ENCODE assay signal across 8 cellular contexts in the genomic region with DNA sequence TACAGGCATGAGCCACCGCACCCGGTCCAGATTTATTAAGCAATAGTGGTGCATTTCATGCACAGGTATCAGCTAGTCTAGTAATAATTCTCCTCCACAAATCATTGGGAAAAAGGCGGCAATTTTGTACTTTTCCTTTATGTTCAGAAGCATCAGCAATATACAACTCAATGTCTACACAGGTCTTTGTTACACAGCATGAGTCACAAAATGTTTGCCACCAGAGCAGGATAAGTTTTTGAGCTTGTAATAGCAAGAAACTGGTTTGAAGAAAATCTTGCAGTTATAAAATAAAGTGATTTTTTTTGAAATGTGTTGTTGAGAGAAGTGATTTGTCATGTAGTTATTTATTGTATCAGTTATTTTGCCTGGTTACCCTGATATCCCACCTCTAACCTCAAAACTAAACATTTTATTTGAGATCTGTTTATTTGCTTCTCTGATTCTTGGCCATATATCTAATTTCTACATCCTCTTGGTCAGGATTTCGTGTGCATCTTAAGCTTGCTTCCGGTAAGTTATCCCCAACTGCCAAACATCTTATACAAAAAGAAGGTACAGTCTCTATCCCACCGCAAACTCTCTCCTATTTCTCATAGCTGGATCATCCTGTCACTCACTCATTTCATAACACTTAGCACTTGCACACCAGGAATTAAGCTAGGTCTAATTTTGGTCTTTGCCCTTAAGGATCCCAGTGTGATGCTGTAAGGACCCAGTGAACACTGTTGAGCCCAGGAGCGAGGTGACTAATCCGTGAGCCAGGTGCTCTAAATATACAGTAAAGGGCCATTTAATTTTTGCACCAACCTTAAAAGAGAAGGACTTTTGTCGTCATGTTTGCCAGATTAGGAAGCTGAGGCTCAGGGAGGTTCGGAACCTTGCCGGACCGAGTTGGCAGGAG. TPM values are rescaled to one million over a fixed set of nuclear protein-coding genes. Genes with fewer than 3 reads are reported as not detected.
DNase-seq lines count a peak whose midpoint lies in the region; ATAC-seq, FAIRE-seq and TF ChIP-seq lines count a peak whose summit lies in the region.

No MANE protein-coding gene starts in this region.

- H4K20me1 ChIP-seq in keratinocyte (ENCODE audit: control insufficient read depth, extremely low read depth, insufficient read depth, low read length) = no peaks in the 10 kb centered on the region

- no peak for FAIRE-seq in keratinocyte (lab: Jason Lieb, UNC)

- H3K4me3 ChIP-seq in AG04449 (ENCODE audit: low read depth, low read length) = peak overlapping the region; percentile 65
- H3K4me3 ChIP-seq in H7 (ENCODE audit: insufficient read depth, low read depth, low read length) = peak overlapping the region; percentile 67
- peak overlapping the region; percentile 36 to 71 (median 64) for H3K4me3 ChIP-seq in keratinocyte (ENCODE audit: control insufficient read depth in 2 of 3, extremely low read depth in 1 of 3, insufficient read depth in 2 of 3, low read depth in 1 of 3, low read length in 3 of 3)
- peak overlapping the region; percentile 54 to 69 for H3K4me3 ChIP-seq in tibial artery

- ATAC-seq in activated B cell treated with CpG ODN at 0.5 μM for 24 hours (ENCODE audit: low read depth) (peak; percentile 6), GM18861 (IDR thresholded peaks at IDR 0.05; ENCODE audit: unreplicated experiment) (no peak), HG03565 (IDR thresholded peaks at IDR 0.05; ENCODE audit: unreplicated experiment) (no peak)

- H3K9me3 ChIP-seq in keratinocyte (ENCODE audit: control insufficient read depth, low read depth, low read length) = no peaks in the 10 kb centered on the region
- H3K9me3 ChIP-seq in tibial artery = no peaks in the 10 kb centered on the region

- POLR2A ChIA-PET in AG04449 (lab: Yijun Ruan, JAX) = no interaction called here
- POLR2A ChIA-PET in activated B cell treated with CpG ODN at 0.5 μM for 24 hours (lab: Charles Lee) = interaction anchor here (0.5 to 9.0 kb wide), 16 partner anchors 9 to 488 kb away, joined by 3 to 115 read pairs (median 4); a partner anchor contains a TSS

- TF ChIP-seq CTCF in AG04449 (IDR thresholded peaks at IDR 0.05; ENCODE audit: insufficient read depth, low read length, missing control alignments) (no peak), activated B cell treated with CpG ODN at 0.5 μM for 24 hours (IDR thresholded peaks at IDR 0.05) (no peak), keratinocyte (optimal IDR thresholded peaks at IDR 0.05 in 1 of 3, IDR thresholded peaks at IDR 0.05 in 1 of 3, conservative IDR thresholded peaks at IDR 0.05 in 1 of 3; ENCODE audit: extremely low read depth in 1 of 3, insufficient read depth in 2 of 3, low read length in 3 of 3) (no peak), tibial artery (IDR thresholded peaks at IDR 0.05) (no peak)

- H3K4me1 ChIP-seq in keratinocyte (ENCODE audit: control insufficient read depth, extremely low read depth, insufficient read depth, low read length) = peaks cover 12% of the 10 kb centered on the region
- H3K4me1 ChIP-seq in tibial artery = peaks cover 0 to 27% (median 19%) of the 10 kb centered on the region in 4 donors

- H3K4me3 Mint-ChIP-seq in activated B cell treated with CpG ODN at 0.5 μM for 24 hours = peak overlapping the region; percentile 94

- H3K27ac Mint-ChIP-seq in activated B cell treated with CpG ODN at 0.5 μM for 24 hours = peak overlapping the region; percentile 85

- DNase-seq in AG04449 (ENCODE audit: low read depth, low spot score) = no peak
- DNase-seq in H7 = peak; percentile 41
- DNase-seq in activated B cell treated with CpG ODN at 0.5 μM for 24 hours = no peak
- DNase-seq in keratinocyte (ENCODE audit: low read depth, low spot score) = no peak
- DNase-seq in tibial artery = peak in 1 of 2 donors; percentile 34
- no peak for DNase-seq in stimulated activated CD4-positive, alpha-beta T cell treated with anti-CD3 and anti-CD28 coated beads, Interleukin-4, amount 100 ng/mL, for 1 hour

- H3K4me1 Mint-ChIP-seq in activated B cell treated with CpG ODN at 0.5 μM for 24 hours = peaks cover 55% of the 10 kb centered on the region

- CTCF ChIA-PET in AG04449 (lab: Yijun Ruan, JAX) (interaction anchor here (0.9 to 1.9 kb wide), 5 partner anchors 10 to 298 kb away, joined by 4 to 10 read pairs (median 4); no protein-coding TSS in a partner anchor), activated B cell treated with CpG ODN at 0.5 μM for 24 hours (lab: Charles Lee) (interaction anchor here (0.6 to 1.9 kb wide), 4 partner anchors 15 to 204 kb away, joined by 3 to 5 read pairs (median 4); a partner anchor contains a TSS)

- peaks cover 52% of the 10 kb centered on the region for H3K27me3 ChIP-seq in H7 (ENCODE audit: control insufficient read depth, insufficient read depth, low read length)
- H3K27me3 ChIP-seq in keratinocyte (ENCODE audit: control insufficient read depth, extremely low read depth, insufficient read depth, low read length) = peaks cover 21% of the 10 kb centered on the region
- peaks cover 0 to 64% of the 10 kb centered on the region in 2 donors for H3K27me3 ChIP-seq in tibial artery

- no peaks in the 10 kb centered on the region for H3K27me3 Mint-ChIP-seq in activated B cell treated with CpG ODN at 0.5 μM for 24 hours

- peak overlapping the region; percentile 91 for H3K4me2 ChIP-seq in keratinocyte (ENCODE audit: control insufficient read depth, extremely low read depth, insufficient read depth, low read depth, low read length)

- no peaks in the 10 kb centered on the region for H3K79me2 ChIP-seq in keratinocyte (ENCODE audit: control insufficient read depth, insufficient read depth, low read length)

- no peaks in the 10 kb centered on the region for H3K9me1 ChIP-seq in keratinocyte (ENCODE audit: control insufficient read depth, extremely low read depth, insufficient read depth, low read length)

- H3K9ac ChIP-seq in keratinocyte (ENCODE audit: control insufficient read depth, extremely low read depth, insufficient read depth, low read length) = peak overlapping the region; percentile 35

- peaks cover 6% of the 10 kb centered on the region for H3K36me3 Mint-ChIP-seq in activated B cell treated with CpG ODN at 0.5 μM for 24 hours (ENCODE audit: low read depth)

- H3K36me3 ChIP-seq in H7 (replicated peaks; ENCODE audit: control insufficient read depth, insufficient read depth, low read length) (no peaks in the 10 kb centered on the region), keratinocyte (ENCODE audit: control insufficient read depth in 2 of 2, extremely low read depth in 1 of 2, insufficient read depth in 2 of 2, low read length in 2 of 2) (no peaks in the 10 kb centered on the region), tibial artery (no peaks in the 10 kb centered on the region)

- H3K9me3 Mint-ChIP-seq in activated B cell treated with CpG ODN at 0.5 μM for 24 hours = no peaks in the 10 kb centered on the region

- H3K27ac ChIP-seq in keratinocyte (ENCODE audit: control insufficient read depth, insufficient read depth, low read length) = no peak overlapping the region
- H3K27ac ChIP-seq in tibial artery = peak overlapping the region in 1 of 2 donors; percentile 26

- intact Hi-C loops in activated B cell treated with CpG ODN at 0.5 μM for 24 hours (cut with micrococcal nuclease) (loop anchor here (1.0 to 5.0 kb wide), 5 partner anchors 8 to 217 kb away; a partner anchor contains a TSS), tibial artery (cut with DNase I; ENCODE audit: low total_unique reads) (no loop called here)

- dilution Hi-C loops in keratinocyte (cut with MboI; ENCODE audit: extremely low pct_ligation_motif_present, low sequenced_read_pairs) = no loop called here

- peak overlapping the region; percentile 45 for H2AFZ ChIP-seq in keratinocyte (ENCODE audit: control insufficient read depth, low read length)

RNA-seq across cellular contexts. Expression of a gene that starts 4.5 kb away (rescaled TPM):
- 8.8 and 9.0 TPM in 2 replicates for total RNA-seq in H7 (2014; rRNA removed; shearing (Covaris generic))
- total RNA-seq in activated B cell treated with CpG ODN at 0.5 μM for 24 hours = 2.7 and 4.4 TPM in 2 replicates
- 0.28 to 0.66 TPM (median 0.58 TPM) in 3 replicates for polyA plus RNA-seq in keratinocyte
- polyA plus RNA-seq in keratinocyte (2011; ENCODE audit: low read depth) = not detected
- 0.10 and 0.11 TPM in 2 replicates for polyA plus RNA-seq in keratinocyte (2011; cell fraction: cytosol; rRNA removed)
- 0.39 and 0.49 TPM in 2 replicates for polyA plus RNA-seq in keratinocyte (2011; cell fraction: nucleus; rRNA removed)
- 0.07 and 0.72 TPM in 2 replicates for polyA plus RNA-seq in keratinocyte (2012; ENCODE audit: low replicate concordance)
- 0.20 to 0.79 TPM (median 0.26 TPM) in 3 replicates for polyA minus RNA-seq in keratinocyte
- polyA minus RNA-seq in keratinocyte (2011; cell fraction: cytosol; rRNA and poly(A)+ RNA removed) = not detected
- not detected in 2 replicates for polyA minus RNA-seq in keratinocyte (2011; cell fraction: nucleus; rRNA and poly(A)+ RNA removed)

RNA-seq across cellular contexts. Expression of a gene that starts 15.0 kb away (rescaled TPM):
- total RNA-seq in H7 (2014; rRNA removed; shearing (Covaris generic)) = 37.2 and 46.4 TPM in 2 replicates
- total RNA-seq in activated B cell treated with CpG ODN at 0.5 μM for 24 hours = 1.8 and 2.4 TPM in 2 replicates
- 2.1 to 21.1 TPM (median 14.4 TPM) in 3 replicates for polyA plus RNA-seq in keratinocyte
- 0.41 TPM for polyA plus RNA-seq in keratinocyte (2011; ENCODE audit: low read depth)
- 3.7 and 3.9 TPM in 2 replicates for polyA plus RNA-seq in keratinocyte (2011; cell fraction: cytosol; rRNA removed)
- polyA plus RNA-seq in keratinocyte (2011; cell fraction: nucleus; rRNA removed) = 3.7 and 4.1 TPM in 2 replicates
- polyA plus RNA-seq in keratinocyte (2012; ENCODE audit: low replicate concordance) = 10.9 TPM in 1 of 2 replicates, not detected in the other
- polyA minus RNA-seq in keratinocyte = 2.8 to 22.4 TPM (median 11.7 TPM) in 3 replicates
- 3.5 TPM for polyA minus RNA-seq in keratinocyte (2011; cell fraction: cytosol; rRNA and poly(A)+ RNA removed)
- 1.4 and 1.5 TPM in 2 replicates for polyA minus RNA-seq in keratinocyte (2011; cell fraction: nucleus; rRNA and poly(A)+ RNA removed)

RNA-seq across cellular contexts. Expression of a gene that starts 15.2 kb away (rescaled TPM):
- total RNA-seq in H7 (2014; rRNA removed; shearing (Covaris generic)) = 60.5 and 73.5 TPM in 2 replicates
- total RNA-seq in activated B cell treated with CpG ODN at 0.5 μM for 24 hours = 185 and 208 TPM in 2 replicates
- polyA plus RNA-seq in keratinocyte = 78.4 to 97.5 TPM (median 79.4 TPM) in 3 replicates
- polyA plus RNA-seq in keratinocyte (2011; ENCODE audit: low read depth) = 95.0 TPM
- polyA plus RNA-seq in keratinocyte (2011; cell fraction: cytosol; rRNA removed) = 57.6 and 67.6 TPM in 2 replicates
- polyA plus RNA-seq in keratinocyte (2011; cell fraction: nucleus; rRNA removed) = 216 and 245 TPM in 2 replicates
- 55.1 and 79.8 TPM in 2 replicates for polyA plus RNA-seq in keratinocyte (2012; ENCODE audit: low replicate concordance)
- 202 to 276 TPM (median 227 TPM) in 3 replicates for polyA minus RNA-seq in keratinocyte
- polyA minus RNA-seq in keratinocyte (2011; cell fraction: cytosol; rRNA and poly(A)+ RNA removed) = 68.7 TPM
- 131 and 182 TPM in 2 replicates for polyA minus RNA-seq in keratinocyte (2011; cell fraction: nucleus; rRNA and poly(A)+ RNA removed)

RNA-seq across cellular contexts. Expression of a gene that starts 54.6 kb away (rescaled TPM):
- 108 and 111 TPM in 2 replicates for total RNA-seq in H7 (2014; rRNA removed; shearing (Covaris generic))
- 65.6 and 71.6 TPM in 2 replicates for total RNA-seq in activated B cell treated with CpG ODN at 0.5 μM for 24 hours
- polyA plus RNA-seq in keratinocyte = 67.4 to 90.9 TPM (median 76.9 TPM) in 3 replicates
- 27.9 TPM for polyA plus RNA-seq in keratinocyte (2011; ENCODE audit: low read depth)
- 68.9 and 77.2 TPM in 2 replicates for polyA plus RNA-seq in keratinocyte (2011; cell fraction: cytosol; rRNA removed)
- polyA plus RNA-seq in keratinocyte (2011; cell fraction: nucleus; rRNA removed) = 90.0 and 99.6 TPM in 2 replicates
- polyA plus RNA-seq in keratinocyte (2012; ENCODE audit: low replicate concordance) = 45.4 and 51.1 TPM in 2 replicates
- polyA minus RNA-seq in keratinocyte = 86.5 to 115 TPM (median 105 TPM) in 3 replicates
- polyA minus RNA-seq in keratinocyte (2011; cell fraction: cytosol; rRNA and poly(A)+ RNA removed) = 73.5 TPM
- 55.8 and 65.5 TPM in 2 replicates for polyA minus RNA-seq in keratinocyte (2011; cell fraction: nucleus; rRNA and poly(A)+ RNA removed)

RNA-seq across cellular contexts. Expression of a gene that starts 54.8 kb away (rescaled TPM):
- total RNA-seq in H7 (2014; rRNA removed; shearing (Covaris generic)) = 13.4 and 13.8 TPM in 2 replicates
- 36.6 and 43.2 TPM in 2 replicates for total RNA-seq in activated B cell treated with CpG ODN at 0.5 μM for 24 hours
- 30.8 to 45.6 TPM (median 35.8 TPM) in 3 replicates for polyA plus RNA-seq in keratinocyte
- 26.4 TPM for polyA plus RNA-seq in keratinocyte (2011; ENCODE audit: low read depth)
- 35.0 and 37.6 TPM in 2 replicates for polyA plus RNA-seq in keratinocyte (2011; cell fraction: cytosol; rRNA removed)
- 52.9 and 61.3 TPM in 2 replicates for polyA plus RNA-seq in keratinocyte (2011; cell fraction: nucleus; rRNA removed)
- polyA plus RNA-seq in keratinocyte (2012; ENCODE audit: low replicate concordance) = 23.9 and 31.5 TPM in 2 replicates
- 65.0 to 153 TPM (median 74.8 TPM) in 3 replicates for polyA minus RNA-seq in keratinocyte
- 25.7 TPM for polyA minus RNA-seq in keratinocyte (2011; cell fraction: cytosol; rRNA and poly(A)+ RNA removed)
- 40.5 and 54.1 TPM in 2 replicates for polyA minus RNA-seq in keratinocyte (2011; cell fraction: nucleus; rRNA and poly(A)+ RNA removed)

Comparison
In these comparisons a context has a peak if more than half of its experiments do, and no peak if none do; other contexts are left out.
1. RNA of a gene that starts 15.0 kb away (total RNA-seq): 37.2 to 46.4 TPM in H7; 1.8 to 2.4 TPM in activated B cell treated with CpG ODN at 0.5 μM for 24 hours; every median in the first group is over 10 times any median in the second.
2. Peak in every context shown above with its lines, with median percentiles within 50 percentile points of each other: H3K4me3 ChIP-seq.